ENCODE assay signal across 8 cellular contexts in the genomic region with DNA sequence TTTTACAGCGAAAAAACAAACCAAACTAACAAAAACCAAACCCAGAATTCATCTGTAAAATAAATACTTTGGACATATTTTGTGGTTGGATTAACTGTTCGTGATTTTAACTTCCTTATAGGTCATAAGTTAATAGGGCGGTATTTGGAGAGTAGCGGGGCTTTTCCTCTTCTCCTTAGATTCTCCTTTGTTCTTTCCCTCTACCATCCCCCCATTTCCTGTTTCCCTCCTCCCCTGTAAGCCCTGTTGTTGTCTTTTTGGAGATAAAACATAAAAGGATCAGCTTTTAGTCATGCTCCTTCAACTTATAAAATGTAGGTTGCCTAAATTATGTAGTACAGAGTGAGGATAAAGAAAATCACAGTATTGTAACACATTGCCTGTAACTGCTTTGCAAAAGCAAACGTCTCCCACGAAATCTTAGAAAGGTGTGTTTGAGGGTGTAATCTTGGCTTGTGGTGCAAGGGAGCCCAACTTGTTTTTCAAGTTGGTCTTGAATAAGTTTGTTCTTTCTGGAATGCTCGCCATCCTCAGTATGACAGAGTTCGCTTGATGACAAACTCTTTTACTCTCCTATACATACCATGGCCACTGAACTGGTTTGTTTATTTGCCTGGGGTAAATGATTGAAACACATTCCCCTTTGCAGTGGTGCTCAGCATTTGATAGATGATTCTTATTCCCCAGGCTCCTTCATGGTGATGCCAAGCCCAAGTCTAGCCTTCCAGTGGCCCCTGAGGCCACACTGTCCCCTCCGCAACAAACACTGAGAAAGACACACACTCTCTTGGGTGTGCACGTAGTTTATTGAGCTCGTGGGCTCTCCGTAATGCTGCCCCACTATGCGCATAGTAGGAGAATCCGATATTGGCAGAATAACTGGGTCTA. TPM values are rescaled to one million over a fixed set of nuclear protein-coding genes. Genes with fewer than 3 reads are reported as not detected.
DNase-seq lines count a peak whose midpoint lies in the region; ATAC-seq and TF ChIP-seq lines count a peak whose summit lies in the region.

No MANE protein-coding gene starts in this region.

- no peaks in the 10 kb centered on the region for H3K27me3 ChIP-seq in sigmoid colon

- intact Hi-C loops in sigmoid colon (cut with DNase I): no loop called here

- H3K27ac ChIP-seq in RWPE1 (peak overlapping the region; percentile 94), sigmoid colon (peak overlapping the region; percentile 6 to 89 (median 76))

- ATAC-seq in GM21526 (IDR thresholded peaks at IDR 0.05; ENCODE audit: low FRiP score, unreplicated experiment) (no peak), HG02798 (IDR thresholded peaks at IDR 0.05; ENCODE audit: poor library complexity, unreplicated experiment) (no peak)

- no peaks in the 10 kb centered on the region for H3K9me3 Mint-ChIP-seq in activated CD4-positive, alpha-beta T cell treated with anti-CD3 and anti-CD28 coated beads, Interleukin-2, amount 10 ng/mL, durations not matched to agents 7 days and 5 days

- no peaks in the 10 kb centered on the region for H3K36me3 ChIP-seq in sigmoid colon

- H3K4me3 Mint-ChIP-seq in activated CD4-positive, alpha-beta T cell treated with anti-CD3 and anti-CD28 coated beads, Interleukin-2, amount 10 ng/mL, durations not matched to agents 7 days and 5 days: no peak overlapping the region

- WGBS in sigmoid colon, 2 donors: 18 to 47% methylated on average over 14 of the region's 14 CpGs

- DNase-seq in HCEC 1CT (peak; percentile 34), RWPE1 (ENCODE audit: low spot score) (peak; percentile 87), fibroblast of villous mesenchyme (ENCODE audit: low read depth) (peak; percentile 86), sigmoid colon (no peak), G401 (ENCODE audit: low spot score) (no peak)
- DNase-seq in activated CD4-positive, alpha-beta T cell treated with anti-CD3 and anti-CD28 coated beads, Interleukin-2, amount 10 ng/mL, durations not matched to agents 7 days and 5 days: no peak

- TF ChIP-seq CTCF in RWPE1 (conservative IDR thresholded peaks at IDR 0.05; ENCODE audit: low read depth) (no peak), fibroblast of villous mesenchyme (IDR thresholded peaks at IDR 0.05; ENCODE audit: insufficient read depth, low read depth, low read length) (no peak), sigmoid colon (IDR thresholded peaks at IDR 0.05) (no peak)

- peaks cover 0 to 87% (median 54%) of the 10 kb centered on the region in 4 donors for H3K4me1 ChIP-seq in sigmoid colon

- no peak overlapping the region for H3K27ac Mint-ChIP-seq in activated CD4-positive, alpha-beta T cell treated with anti-CD3 and anti-CD28 coated beads, Interleukin-2, amount 10 ng/mL, durations not matched to agents 7 days and 5 days

- in situ Hi-C loops in G401 (cut with HindIII; ENCODE audit: low sequenced_read_pairs): no loop called here

- peaks cover 71% of the 10 kb centered on the region for H3K27me3 Mint-ChIP-seq in activated CD4-positive, alpha-beta T cell treated with anti-CD3 and anti-CD28 coated beads, Interleukin-2, amount 10 ng/mL, durations not matched to agents 7 days and 5 days

- TF ChIP-seq POLR2A in sigmoid colon (IDR thresholded peaks at IDR 0.05): no peak

- CTCF ChIA-PET in RWPE1 (lab: Yijun Ruan, JAX): interaction anchor here (0.6 to 0.7 kb wide), 2 partner anchors 170 to 592 kb away, joined by 3 read pairs; no protein-coding TSS in a partner anchor
- CTCF ChIA-PET in activated CD4-positive, alpha-beta T cell treated with anti-CD3 and anti-CD28 coated beads, Interleukin-2, amount 10 ng/mL, durations not matched to agents 7 days and 5 days (lab: Charles Lee): no interaction called here

- no peak overlapping the region for H3K4me3 ChIP-seq in fibroblast of villous mesenchyme (ENCODE audit: low read depth, low read length)
- no peak overlapping the region for H3K4me3 ChIP-seq in sigmoid colon

- no peaks in the 10 kb centered on the region for H3K9me3 ChIP-seq in sigmoid colon

- H3K4me1 Mint-ChIP-seq in activated CD4-positive, alpha-beta T cell treated with anti-CD3 and anti-CD28 coated beads, Interleukin-2, amount 10 ng/mL, durations not matched to agents 7 days and 5 days: peaks cover 6% of the 10 kb centered on the region

- no peak for TF ChIP-seq EP300 in sigmoid colon (IDR thresholded peaks at IDR 0.05)

- POLR2A ChIA-PET in RWPE1 (lab: Yijun Ruan, JAX; ENCODE audit: low non-redundant PET): no interaction called here
- POLR2A ChIA-PET in activated CD4-positive, alpha-beta T cell treated with anti-CD3 and anti-CD28 coated beads, Interleukin-2, amount 10 ng/mL, durations not matched to agents 7 days and 5 days (lab: Charles Lee): no interaction called here

- no peaks in the 10 kb centered on the region for H3K36me3 Mint-ChIP-seq in activated CD4-positive, alpha-beta T cell treated with anti-CD3 and anti-CD28 coated beads, Interleukin-2, amount 10 ng/mL, durations not matched to agents 7 days and 5 days (ENCODE audit: low read depth)

RNA-seq across cellular contexts. Expression of a gene that starts 49.4 kb away (rescaled TPM):
- 209 and 244 TPM in 2 replicates for total RNA-seq in fibroblast of villous mesenchyme
- 100 to 1,000 TPM; 155 to 200 (median 186) TPM for total RNA-seq in sigmoid colon
- 10 to 100 TPM in 1 of 3 donors, 1 to 10 TPM in 2; 3.2 to 14.0 (median 4.2) TPM for polyA plus RNA-seq in sigmoid colon
- total RNA-seq in G401 (2014; rRNA removed; shearing (Covaris generic)): 11.6 and 33.4 TPM in 2 replicates
- under 1 TPM; 0.12 to 0.15 TPM for total RNA-seq in activated CD4-positive, alpha-beta T cell treated with anti-CD3 and anti-CD28 coated beads, Interleukin-2, amount 10 ng/mL, durations not matched to agents 7 days and 5 days

Comparison
In these comparisons a context has a peak if more than half of its experiments do, and no peak if none do; other contexts are left out.
1. DNase-seq: peak in HCEC 1CT (single experiment), RWPE1 (single experiment) and fibroblast of villous mesenchyme (single experiment); none in sigmoid colon (single experiment), G401 (single experiment) and activated CD4-positive, alpha-beta T cell treated with anti-CD3 and anti-CD28 coated beads, Interleukin-2, amount 10 ng/mL, durations not matched to agents 7 days and 5 days (single experiment).
2. RNA of a gene that starts 49.4 kb away (total RNA-seq): 209 to 244 TPM in fibroblast of villous mesenchyme, 155 to 200 TPM in sigmoid colon and 11.6 to 33.4 TPM in G401; 0.12 to 0.15 TPM in activated CD4-positive, alpha-beta T cell treated with anti-CD3 and anti-CD28 coated beads, Interleukin-2, amount 10 ng/mL, durations not matched to agents 7 days and 5 days; every median in the first group is over 10 times any median in the second.